ENCODE assay signal across 40 cellular contexts in the genomic region with DNA sequence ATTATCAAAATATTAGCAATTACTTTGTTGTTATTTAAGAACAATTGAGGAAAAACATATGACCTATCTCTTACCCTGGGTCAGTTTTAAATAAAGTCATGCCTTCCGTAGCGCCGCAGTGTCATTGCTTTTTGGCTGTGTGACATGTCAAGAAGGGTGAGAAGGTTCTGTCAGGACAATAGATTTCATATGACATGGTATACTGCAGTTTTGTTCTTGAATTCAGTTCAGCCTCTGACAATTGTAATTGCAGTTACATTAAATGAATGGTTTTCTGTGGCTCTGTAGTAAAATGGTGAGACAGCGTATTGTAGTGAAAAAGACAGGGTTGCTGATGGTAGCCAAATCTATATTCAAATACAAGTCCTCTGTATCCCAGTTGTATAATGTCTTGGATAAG.
"Had no signal": no experiment of that assay in that cellular context is flagged by ENCODE, and none has a peak within 500 bp of the region (broad histone marks: within the 10 kb centered on the region; RNA-seq: fewer than 3 reads in every experiment).

No MANE protein-coding gene starts in this region.

- H3K36me3 Mint-ChIP-seq: activated naive CD4-positive, alpha-beta T cell treated with anti-CD3 and anti-CD28 coated beads, Interleukin-2, amount 10 ng/mL, durations not matched to agents 7 days and 5 days; activated naive CD4-positive, alpha-beta T cell treated with anti-CD3 and anti-CD28 coated beads, Interleukin-2, amount 50 U/mL, for 24 hours; activated naive CD4-positive, alpha-beta T cell treated with anti-CD3 and anti-CD28 coated beads, Interleukin-2, amount 50 U/mL, for 72 hours; activated naive CD8-positive, alpha-beta T cell; activated naive CD8-positive, alpha-beta T cell treated with anti-CD3 and anti-CD28 coated beads for 36 hours; activated naive CD8-positive, alpha-beta T cell treated with anti-CD3 and anti-CD28 coated beads, Interleukin-2, amount 10 ng/mL, durations not matched to agents 7 days and 5 days; brain had no signal

- H3K27ac ChIP-seq: adrenal gland, ascending aorta, body of pancreas, brain microvascular endothelial cell, breast epithelium, cardiac muscle cell had no signal

- FAIRE-seq: astrocyte, bronchial epithelial cell had no signal

- H3K4me1 Mint-ChIP-seq: activated naive CD4-positive, alpha-beta T cell treated with anti-CD3 and anti-CD28 coated beads, Interleukin-2, amount 10 ng/mL, durations not matched to agents 7 days and 5 days; activated naive CD4-positive, alpha-beta T cell treated with anti-CD3 and anti-CD28 coated beads, Interleukin-2, amount 50 U/mL, for 24 hours; activated naive CD8-positive, alpha-beta T cell treated with anti-CD3 and anti-CD28 coated beads for 36 hours; activated naive CD8-positive, alpha-beta T cell treated with anti-CD3 and anti-CD28 coated beads, Interleukin-2, amount 10 ng/mL, durations not matched to agents 7 days and 5 days; activated naive CD8-positive, alpha-beta T cell treated with anti-CD3 and anti-CD28 coated beads, Interleukin-2, amount 50 U/mL, for 24 hours; activated T-helper 17 cell treated with anti-CD3 and anti-CD28 coated beads, Interleukin-2, amount 50 U/mL, for 72 hours; brain; central memory CD8-positive, alpha-beta T cell had no signal

- H3K27me3 ChIP-seq: adrenal gland, ascending aorta, body of pancreas, brain microvascular endothelial cell, breast epithelium, cardiac muscle cell had no signal

- H3K36me3 ChIP-seq: adrenal gland, ascending aorta, brain microvascular endothelial cell, breast epithelium, cardiac muscle cell had no signal

- DNase-seq: activated effector memory CD4-positive, alpha-beta T cell treated with anti-CD3 and anti-CD28 coated beads, Interleukin-2, amount 50 U/mL, for 16 hours; activated effector memory CD4-positive, alpha-beta T cell treated with Interleukin-2 at 50 U/mL for 16 hours; activated gamma-delta T cell; activated gamma-delta T cell treated with Interleukin-2 at 50 U/mL for 16 hours; activated naive CD4-positive, alpha-beta T cell; activated naive CD4-positive, alpha-beta T cell treated with anti-CD3 and anti-CD28 coated beads for 36 hours; activated naive CD4-positive, alpha-beta T cell treated with anti-CD3 and anti-CD28 coated beads, Interleukin-2, amount 10 ng/mL, durations not matched to agents 7 days and 5 days; activated naive CD4-positive, alpha-beta T cell treated with anti-CD3 and anti-CD28 coated beads, Interleukin-2, amount 50 U/mL, for 16 hours; activated naive CD4-positive, alpha-beta T cell treated with Interleukin-2 at 50 U/mL for 16 hours; activated naive CD8-positive, alpha-beta T cell treated with anti-CD3 and anti-CD28 coated beads for 36 hours; activated naive CD8-positive, alpha-beta T cell treated with anti-CD3 and anti-CD28 coated beads, Interleukin-2, amount 10 ng/mL, durations not matched to agents 7 days and 5 days; activated naive CD8-positive, alpha-beta T cell treated with anti-CD3 and anti-CD28 coated beads, Interleukin-2, amount 50 U/mL, for 24 hours; activated T-cell treated with anti-CD3 and anti-CD28 coated beads, Interleukin-2, amount 50 U/mL, for 1 hour; activated T-cell treated with anti-CD3 and anti-CD28 coated beads, Interleukin-2, amount 50 U/mL, for 24 hours; activated T-cell treated with anti-CD3 and anti-CD28 coated beads, Interleukin-2, amount 50 U/mL, for 4 hours; activated T-cell treated with anti-CD3 and anti-CD28 coated beads, Interleukin-2, amount 50 U/mL, for 48 hours; activated T-cell treated with anti-CD3 and anti-CD28 coated beads, Interleukin-2, amount 50 U/mL, for 72 hours; adrenal gland; amniotic stem cell; amygdala; anterior cingulate cortex; aorta; body of pancreas; brain microvascular endothelial cell; caudate nucleus; central memory CD4-positive, alpha-beta T cell; cerebellar nuclear complex had no signal

- H3K9me3 Mint-ChIP-seq: activated naive CD4-positive, alpha-beta T cell treated with anti-CD3 and anti-CD28 coated beads for 36 hours; activated naive CD4-positive, alpha-beta T cell treated with anti-CD3 and anti-CD28 coated beads, Interleukin-2, amount 50 U/mL, for 24 hours; activated T-helper 1 cell treated with anti-CD3 and anti-CD28 coated beads, Interleukin-12 subunit alpha, Interleukin-12 subunit beta, Interleukin-2, Interleukin-4 antibody, amounts not matched to agents 30 ng/mL and 10 ng/mL and 1 ng/mL, durations not matched to agents 14 hours and 24 hours and 36 hours had no signal

- H3K4me3 Mint-ChIP-seq: activated naive CD4-positive, alpha-beta T cell treated with anti-CD3 and anti-CD28 coated beads for 36 hours; activated naive CD4-positive, alpha-beta T cell treated with anti-CD3 and anti-CD28 coated beads, Interleukin-2, amount 10 ng/mL, durations not matched to agents 7 days and 5 days; activated naive CD4-positive, alpha-beta T cell treated with anti-CD3 and anti-CD28 coated beads, Interleukin-2, amount 50 U/mL, for 24 hours; activated naive CD8-positive, alpha-beta T cell; activated naive CD8-positive, alpha-beta T cell treated with anti-CD3 and anti-CD28 coated beads for 36 hours; activated naive CD8-positive, alpha-beta T cell treated with anti-CD3 and anti-CD28 coated beads, Interleukin-2, amount 10 ng/mL, durations not matched to agents 7 days and 5 days; activated naive CD8-positive, alpha-beta T cell treated with anti-CD3 and anti-CD28 coated beads, Interleukin-2, amount 50 U/mL, for 24 hours; activated T-cell treated with anti-CD3 and anti-CD28 coated beads, Interleukin-2, amount 50 U/mL, for 24 hours; activated T-cell treated with anti-CD3 and anti-CD28 coated beads, Interleukin-2, amount 50 U/mL, for 4 hours; activated T-cell treated with anti-CD3 and anti-CD28 coated beads, Interleukin-2, amount 50 U/mL, for 72 hours; activated T-helper 1 cell treated with anti-CD3 and anti-CD28 coated beads, Interleukin-12 subunit alpha, Interleukin-12 subunit beta, Interleukin-2, Interleukin-4 antibody, amounts not matched to agents 30 ng/mL and 10 ng/mL and 1 ng/mL, durations not matched to agents 14 hours and 24 hours and 36 hours; activated T-helper 17 cell treated with anti-CD3 and anti-CD28 coated beads, Interleukin-2, amount 50 U/mL, for 72 hours; brain; central memory CD8-positive, alpha-beta T cell had no signal

- H3K9me3 ChIP-seq: adrenal gland, ascending aorta, body of pancreas, breast epithelium had no signal

- H3K27ac Mint-ChIP-seq: activated naive CD4-positive, alpha-beta T cell treated with anti-CD3 and anti-CD28 coated beads for 36 hours; activated naive CD4-positive, alpha-beta T cell treated with anti-CD3 and anti-CD28 coated beads, Interleukin-2, amount 10 ng/mL, durations not matched to agents 7 days and 5 days; activated naive CD4-positive, alpha-beta T cell treated with anti-CD3 and anti-CD28 coated beads, Interleukin-2, amount 50 U/mL, for 24 hours; activated naive CD4-positive, alpha-beta T cell treated with anti-CD3 and anti-CD28 coated beads, Interleukin-2, amount 50 U/mL, for 72 hours; activated naive CD8-positive, alpha-beta T cell; activated naive CD8-positive, alpha-beta T cell treated with anti-CD3 and anti-CD28 coated beads for 36 hours; activated naive CD8-positive, alpha-beta T cell treated with anti-CD3 and anti-CD28 coated beads, Interleukin-2, amount 10 ng/mL, durations not matched to agents 7 days and 5 days; activated naive CD8-positive, alpha-beta T cell treated with anti-CD3 and anti-CD28 coated beads, Interleukin-2, amount 50 U/mL, for 24 hours; activated T-cell treated with anti-CD3 and anti-CD28 coated beads, Interleukin-2, amount 50 U/mL, for 24 hours; activated T-cell treated with anti-CD3 and anti-CD28 coated beads, Interleukin-2, amount 50 U/mL, for 72 hours; activated T-helper 1 cell treated with anti-CD3 and anti-CD28 coated beads, Interleukin-12 subunit alpha, Interleukin-12 subunit beta, Interleukin-2, Interleukin-4 antibody, amounts not matched to agents 30 ng/mL and 10 ng/mL and 1 ng/mL, durations not matched to agents 14 hours and 24 hours and 36 hours; activated T-helper 17 cell treated with anti-CD3 and anti-CD28 coated beads, Interleukin-2, amount 50 U/mL, for 72 hours; activated T-helper 2 cell treated with anti-CD3 and anti-CD28 coated beads, Interferon-gamma antibody, Interleukin-2, Interleukin-4, amounts not matched to agents 10 μg/mL and 5 μg/mL and 100 μg/mL, durations not matched to agents 14 hours and 24 hours and 36 hours; brain had no signal

- H3K4me1 ChIP-seq: adrenal gland, ascending aorta, body of pancreas, breast epithelium had no signal

- ATAC-seq: activated naive CD4-positive, alpha-beta T cell treated with anti-CD3 and anti-CD28 coated beads, Interleukin-2, amount 50 U/mL, for 72 hours; activated naive CD8-positive, alpha-beta T cell treated with anti-CD3 and anti-CD28 coated beads, Interleukin-2, amount 50 U/mL, for 24 hours; activated T-cell treated with anti-CD3 and anti-CD28 coated beads, Interleukin-2, amount 50 U/mL, for 4 hours; activated T-cell treated with anti-CD3 and anti-CD28 coated beads, Interleukin-2, amount 50 U/mL, for 72 hours; activated T-helper 17 cell treated with anti-CD3 and anti-CD28 coated beads, Interleukin-2, amount 50 U/mL, for 72 hours; body of pancreas had no signal

- H3K4me3 ChIP-seq: adrenal gland, ascending aorta, body of pancreas, breast epithelium, cardiac muscle cell had no signal

- H3K27me3 Mint-ChIP-seq: activated naive CD4-positive, alpha-beta T cell treated with anti-CD3 and anti-CD28 coated beads, Interleukin-2, amount 10 ng/mL, durations not matched to agents 7 days and 5 days; activated naive CD4-positive, alpha-beta T cell treated with anti-CD3 and anti-CD28 coated beads, Interleukin-2, amount 50 U/mL, for 24 hours; activated naive CD8-positive, alpha-beta T cell; activated naive CD8-positive, alpha-beta T cell treated with anti-CD3 and anti-CD28 coated beads for 36 hours; activated naive CD8-positive, alpha-beta T cell treated with anti-CD3 and anti-CD28 coated beads, Interleukin-2, amount 50 U/mL, for 24 hours; activated T-cell treated with anti-CD3 and anti-CD28 coated beads, Interleukin-2, amount 50 U/mL, for 24 hours; activated T-helper 17 cell treated with anti-CD3 and anti-CD28 coated beads, Interleukin-2, amount 50 U/mL, for 72 hours; brain; central memory CD8-positive, alpha-beta T cell had no signal
